Comparison of ENCODE assay signal across 1 cellular context in the genomic region with DNA sequence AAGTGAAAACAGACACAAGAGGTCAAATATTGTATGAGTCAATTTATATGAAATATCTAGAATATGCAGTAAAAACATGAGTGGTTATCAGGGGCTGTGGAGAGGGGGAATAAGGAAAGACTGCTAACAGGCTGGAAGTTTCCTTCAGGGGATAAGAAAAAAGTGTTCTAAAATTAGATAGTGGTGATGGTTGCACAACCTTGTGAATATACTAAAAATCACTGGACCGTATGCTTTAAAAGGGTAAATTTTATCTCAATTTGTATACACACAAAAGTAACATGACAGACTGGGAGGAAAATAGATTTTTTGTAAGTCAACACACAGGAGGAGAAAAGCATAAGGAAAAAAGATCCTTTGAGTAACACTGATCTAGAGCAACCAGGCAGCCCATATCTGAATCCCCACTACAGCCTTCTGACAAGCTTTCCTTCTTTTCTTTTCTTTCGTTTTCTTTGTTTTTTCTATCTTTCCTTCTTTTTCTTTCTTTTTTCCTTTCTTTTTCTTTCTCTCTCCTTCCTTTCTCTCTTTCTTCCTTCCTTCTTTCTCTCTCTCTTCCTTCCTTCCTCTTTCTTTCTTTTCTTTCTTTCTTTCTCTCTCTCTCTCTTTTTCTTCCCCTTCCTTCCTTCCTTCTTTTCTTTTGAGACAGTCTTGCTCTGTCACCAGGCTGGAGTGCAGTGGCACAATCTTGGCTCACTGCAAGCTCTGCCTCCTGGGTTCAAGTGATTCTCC.
TF ChIP-seq lines count a peak whose summit lies in the region.

No MANE protein-coding gene starts in this region.

TF ChIP-seq in GM12878, 131 proteins besides CTCF, POLR2A, EP300 and RAD21:
- TF ChIP-seq, protein P1, sequence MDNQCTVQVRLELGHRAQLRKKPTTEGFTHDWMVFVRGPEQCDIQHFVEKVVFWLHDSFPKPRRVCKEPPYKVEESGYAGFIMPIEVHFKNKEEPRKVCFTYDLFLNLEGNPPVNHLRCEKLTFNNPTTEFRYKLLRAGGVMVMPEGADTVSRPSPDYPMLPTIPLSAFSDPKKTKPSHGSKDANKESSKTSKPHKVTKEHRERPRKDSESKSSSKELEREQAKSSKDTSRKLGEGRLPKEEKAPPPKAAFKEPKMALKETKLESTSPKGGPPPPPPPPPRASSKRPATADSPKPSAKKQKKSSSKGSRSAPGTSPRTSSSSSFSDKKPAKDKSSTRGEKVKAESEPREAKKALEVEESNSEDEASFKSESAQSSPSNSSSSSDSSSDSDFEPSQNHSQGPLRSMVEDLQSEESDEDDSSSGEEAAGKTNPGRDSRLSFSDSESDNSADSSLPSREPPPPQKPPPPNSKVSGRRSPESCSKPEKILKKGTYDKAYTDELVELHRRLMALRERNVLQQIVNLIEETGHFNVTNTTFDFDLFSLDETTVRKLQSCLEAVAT (IDR thresholded peaks at IDR 0.05) = peak; percentile 37; the same call in 1 of the 2 replicates
- TF ChIP-seq, protein P2, sequence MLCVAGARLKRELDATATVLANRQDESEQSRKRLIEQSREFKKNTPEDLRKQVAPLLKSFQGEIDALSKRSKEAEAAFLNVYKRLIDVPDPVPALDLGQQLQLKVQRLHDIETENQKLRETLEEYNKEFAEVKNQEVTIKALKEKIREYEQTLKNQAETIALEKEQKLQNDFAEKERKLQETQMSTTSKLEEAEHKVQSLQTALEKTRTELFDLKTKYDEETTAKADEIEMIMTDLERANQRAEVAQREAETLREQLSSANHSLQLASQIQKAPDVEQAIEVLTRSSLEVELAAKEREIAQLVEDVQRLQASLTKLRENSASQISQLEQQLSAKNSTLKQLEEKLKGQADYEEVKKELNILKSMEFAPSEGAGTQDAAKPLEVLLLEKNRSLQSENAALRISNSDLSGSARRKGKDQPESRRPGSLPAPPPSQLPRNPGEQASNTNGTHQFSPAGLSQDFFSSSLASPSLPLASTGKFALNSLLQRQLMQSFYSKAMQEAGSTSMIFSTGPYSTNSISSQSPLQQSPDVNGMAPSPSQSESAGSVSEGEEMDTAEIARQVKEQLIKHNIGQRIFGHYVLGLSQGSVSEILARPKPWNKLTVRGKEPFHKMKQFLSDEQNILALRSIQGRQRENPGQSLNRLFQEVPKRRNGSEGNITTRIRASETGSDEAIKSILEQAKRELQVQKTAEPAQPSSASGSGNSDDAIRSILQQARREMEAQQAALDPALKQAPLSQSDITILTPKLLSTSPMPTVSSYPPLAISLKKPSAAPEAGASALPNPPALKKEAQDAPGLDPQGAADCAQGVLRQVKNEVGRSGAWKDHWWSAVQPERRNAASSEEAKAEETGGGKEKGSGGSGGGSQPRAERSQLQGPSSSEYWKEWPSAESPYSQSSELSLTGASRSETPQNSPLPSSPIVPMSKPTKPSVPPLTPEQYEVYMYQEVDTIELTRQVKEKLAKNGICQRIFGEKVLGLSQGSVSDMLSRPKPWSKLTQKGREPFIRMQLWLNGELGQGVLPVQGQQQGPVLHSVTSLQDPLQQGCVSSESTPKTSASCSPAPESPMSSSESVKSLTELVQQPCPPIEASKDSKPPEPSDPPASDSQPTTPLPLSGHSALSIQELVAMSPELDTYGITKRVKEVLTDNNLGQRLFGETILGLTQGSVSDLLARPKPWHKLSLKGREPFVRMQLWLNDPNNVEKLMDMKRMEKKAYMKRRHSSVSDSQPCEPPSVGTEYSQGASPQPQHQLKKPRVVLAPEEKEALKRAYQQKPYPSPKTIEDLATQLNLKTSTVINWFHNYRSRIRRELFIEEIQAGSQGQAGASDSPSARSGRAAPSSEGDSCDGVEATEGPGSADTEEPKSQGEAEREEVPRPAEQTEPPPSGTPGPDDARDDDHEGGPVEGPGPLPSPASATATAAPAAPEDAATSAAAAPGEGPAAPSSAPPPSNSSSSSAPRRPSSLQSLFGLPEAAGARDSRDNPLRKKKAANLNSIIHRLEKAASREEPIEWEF (IDR thresholded peaks at IDR 0.05; ENCODE audit: insufficient replicate concordance, low read depth, low read length) = no peak
